23 cellular contexts compared by ENCODE assay signal in genomic region chr9:22143799-22144198, GRCh38.
"Had no signal": no experiment of that assay in that cellular context is flagged by ENCODE, and none has a peak within 500 bp of the region (broad histone marks: within the 10 kb centered on the region; RNA-seq: fewer than 3 reads in every experiment).

No MANE protein-coding gene starts in this region.

- H3K4me1 ChIP-seq: breast epithelium had no signal

- H3K36me3 Mint-ChIP-seq: activated CD8-positive, alpha-beta memory T cell treated with anti-CD3 and anti-CD28 coated beads, Interleukin-2, amount 10 ng/mL, durations not matched to agents 7 days and 5 days; activated naive CD4-positive, alpha-beta T cell treated with anti-CD3 and anti-CD28 coated beads, Interleukin-2, amount 50 U/mL, for 72 hours; WTC11 had no signal

- H3K27ac Mint-ChIP-seq: activated CD8-positive, alpha-beta memory T cell treated with anti-CD3 and anti-CD28 coated beads, Interleukin-2, amount 10 ng/mL, durations not matched to agents 7 days and 5 days; activated naive CD4-positive, alpha-beta T cell treated with anti-CD3 and anti-CD28 coated beads, Interleukin-2, amount 50 U/mL, for 72 hours; activated naive CD8-positive, alpha-beta T cell treated with anti-CD3 and anti-CD28 coated beads, Interleukin-2, amount 50 U/mL, for 24 hours; activated T-cell treated with anti-CD3 and anti-CD28 coated beads, Interleukin-2, amount 50 U/mL, for 24 hours; activated T-helper 1 cell treated with anti-CD3 and anti-CD28 coated beads, Interleukin-12 subunit alpha, Interleukin-12 subunit beta, Interleukin-2, Interleukin-4 antibody, amounts not matched to agents 30 ng/mL and 10 ng/mL and 1 ng/mL, durations not matched to agents 14 hours and 24 hours and 36 hours; T-helper 1 cell treated with Interleukin-12 subunit alpha and Interleukin-12 subunit beta and Interleukin-4 antibody, amounts not matched to agents 30 μg/mL and 1 μg/mL, for 36 hours; WTC11 had no signal

- H3K27ac ChIP-seq: breast epithelium had no signal

- DNase-seq: activated CD4-positive, alpha-beta T cell treated with anti-CD3 and anti-CD28 coated beads for 48 hours; activated CD4-positive, alpha-beta T cell treated with anti-CD3 and anti-CD28 coated beads, Interleukin-2, amount 50 U/mL, for 4 hours; activated CD4-positive, CD25-positive, alpha-beta regulatory T cell treated with anti-CD3 and anti-CD28 coated beads, Interleukin-2, amount 50 U/mL, for 72 hours; activated CD8-positive, alpha-beta memory T cell treated with anti-CD3 and anti-CD28 coated beads, Interleukin-2, amount 10 ng/mL, durations not matched to agents 7 days and 5 days; activated effector memory CD4-positive, alpha-beta T cell treated with Interleukin-2 at 50 U/mL for 16 hours; activated naive CD4-positive, alpha-beta T cell treated with Interleukin-2 at 50 U/mL for 16 hours; activated naive CD8-positive, alpha-beta T cell treated with anti-CD3 and anti-CD28 coated beads, Interleukin-2, amount 50 U/mL, for 24 hours; activated T-cell treated with anti-CD3 and anti-CD28 coated beads, Interleukin-2, amount 50 U/mL, for 24 hours; caudate nucleus; Karpas-422; NCI-H1105 treated with DMSO at 0.1 percent for 48 hours; NCI-H1436 treated with DMSO at 0.1 percent for 48 hours; NCI-H187; NCI-H2081; SHP77 treated with DMSO at 0.1 percent for 48 hours; T-helper 9 cell had no signal

- H3K4me3 Mint-ChIP-seq: activated CD8-positive, alpha-beta memory T cell treated with anti-CD3 and anti-CD28 coated beads, Interleukin-2, amount 10 ng/mL, durations not matched to agents 7 days and 5 days; activated naive CD8-positive, alpha-beta T cell treated with anti-CD3 and anti-CD28 coated beads, Interleukin-2, amount 50 U/mL, for 24 hours; activated T-cell treated with anti-CD3 and anti-CD28 coated beads, Interleukin-2, amount 50 U/mL, for 24 hours; activated T-helper 1 cell treated with anti-CD3 and anti-CD28 coated beads, Interleukin-12 subunit alpha, Interleukin-12 subunit beta, Interleukin-2, Interleukin-4 antibody, amounts not matched to agents 30 ng/mL and 10 ng/mL and 1 ng/mL, durations not matched to agents 14 hours and 24 hours and 36 hours; T-helper 1 cell treated with Interleukin-12 subunit alpha and Interleukin-12 subunit beta and Interleukin-4 antibody, amounts not matched to agents 30 μg/mL and 1 μg/mL, for 36 hours; WTC11 had no signal

- H3K9me3 Mint-ChIP-seq: activated naive CD8-positive, alpha-beta T cell treated with anti-CD3 and anti-CD28 coated beads, Interleukin-2, amount 50 U/mL, for 24 hours; activated T-cell treated with anti-CD3 and anti-CD28 coated beads, Interleukin-2, amount 50 U/mL, for 24 hours; activated T-helper 1 cell treated with anti-CD3 and anti-CD28 coated beads, Interleukin-12 subunit alpha, Interleukin-12 subunit beta, Interleukin-2, Interleukin-4 antibody, amounts not matched to agents 30 ng/mL and 10 ng/mL and 1 ng/mL, durations not matched to agents 14 hours and 24 hours and 36 hours; T-helper 1 cell treated with Interleukin-12 subunit alpha and Interleukin-12 subunit beta and Interleukin-4 antibody, amounts not matched to agents 30 μg/mL and 1 μg/mL, for 36 hours; WTC11 had no signal

- H3K9me3 ChIP-seq: breast epithelium had no signal

- H3K36me3 ChIP-seq: breast epithelium had no signal

- ATAC-seq: activated CD8-positive, alpha-beta memory T cell treated with anti-CD3 and anti-CD28 coated beads, Interleukin-2, amount 10 ng/mL, durations not matched to agents 7 days and 5 days; activated naive CD4-positive, alpha-beta T cell treated with anti-CD3 and anti-CD28 coated beads, Interleukin-2, amount 50 U/mL, for 72 hours; activated naive CD8-positive, alpha-beta T cell treated with anti-CD3 and anti-CD28 coated beads, Interleukin-2, amount 50 U/mL, for 24 hours; K562; WTC11 had no signal

- FAIRE-seq: K562, RCC 7860 had no signal

- H3K4me3 ChIP-seq: breast epithelium, K562 had no signal

- H3K27me3 ChIP-seq: breast epithelium had no signal

- H3K4me1 Mint-ChIP-seq: WTC11 had no signal
